ENCODE assay signal across 20 cellular contexts in the genomic region with DNA sequence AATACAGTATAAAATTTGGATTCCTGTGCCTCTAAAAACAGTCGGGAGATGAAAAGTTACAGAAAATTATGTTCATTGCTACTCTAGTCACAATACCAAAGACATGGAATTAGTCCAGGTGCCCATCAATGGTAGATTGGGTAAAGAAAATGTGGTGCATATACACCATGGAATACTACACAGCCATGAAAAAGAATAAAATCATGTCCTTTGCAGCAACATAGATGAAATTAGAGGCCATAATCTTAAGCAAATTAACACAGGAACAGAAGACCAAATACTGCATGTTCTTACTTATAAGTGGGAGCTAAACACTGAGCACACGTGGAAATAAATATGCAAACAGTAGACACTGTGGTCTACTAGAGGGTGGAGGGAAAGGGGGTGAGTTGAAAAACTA.
"Had no signal": no experiment of that assay in that cellular context is flagged by ENCODE, and none has a peak within 500 bp of the region (broad histone marks: within the 10 kb centered on the region; RNA-seq: fewer than 3 reads in every experiment).

No MANE protein-coding gene starts in this region.

- H3K4me2 ChIP-seq: KMS-11 had no signal

- DNase-seq: IMR-90, Kasumi-1, MM.1S, NCI-H1092 treated with DMSO at 0.1 percent for 48 hours, NCI-H1436, NCI-H187, NCI-H2029, NCI-H2081 treated with DMSO at 0.1 percent for 48 hours, NCI-H2171, NCI-H446, NCI-H510A, NCI-H524 treated with DMSO at 0.1 percent for 48 hours, NCI-H69, NCI-H774, Right ventricle myocardium superior, RPMI8226, SIG-M5 had no signal

- H3K9me3 ChIP-seq: SJSA1 had no signal

- H3K27me3 ChIP-seq: SJSA1 had no signal

- H3K27ac ChIP-seq: KMS-11, SJSA1, SK-N-MC had no signal

- H3K4me1 ChIP-seq: SJSA1 had no signal

- H3K4me3 ChIP-seq: SJSA1, SK-N-MC had no signal

- H3K36me3 ChIP-seq: SJSA1 had no signal
